ENCODE assay signal across 13 cellular contexts in the genomic region with DNA sequence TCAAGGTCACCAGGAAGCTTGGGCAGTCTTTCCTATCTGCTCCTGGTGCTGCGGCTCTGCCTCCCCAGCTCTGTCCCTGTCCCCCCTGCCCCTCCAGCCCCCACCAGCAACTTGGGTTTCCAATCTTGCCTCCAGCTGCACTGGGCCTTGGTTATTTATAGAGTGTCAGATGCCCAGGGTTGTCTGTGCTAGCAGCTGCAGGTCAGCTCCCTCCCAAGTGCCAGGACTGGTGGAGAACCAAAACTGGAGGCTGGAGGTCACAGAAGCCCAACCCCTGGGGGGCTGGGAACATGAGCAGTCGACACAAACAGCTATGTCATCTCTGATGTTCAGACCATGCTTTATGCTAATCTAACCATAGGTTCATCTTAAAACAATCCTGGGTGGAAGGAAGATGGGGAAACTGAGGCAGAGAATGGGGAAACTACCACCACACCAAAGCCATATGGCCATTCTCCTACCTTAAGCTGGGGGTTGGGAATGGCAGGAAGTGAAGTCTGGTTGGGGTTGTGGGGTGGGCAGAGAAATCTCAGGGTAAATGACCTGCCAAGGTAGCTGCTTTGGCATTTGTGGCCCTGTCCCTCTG. TPM values are rescaled to one million over a fixed set of nuclear protein-coding genes. Genes with fewer than 3 reads are reported as not detected.
DNase-seq lines count a peak whose midpoint lies in the region; ATAC-seq and TF ChIP-seq lines count a peak whose summit lies in the region.
"Had no signal": no experiment of that assay in that cellular context is flagged by ENCODE, and none has a peak within 500 bp of the region (broad histone marks: within the 10 kb centered on the region; RNA-seq: fewer than 3 reads in every experiment).

No MANE protein-coding gene starts in this region.

- H3K27ac ChIP-seq in RWPE2 (ENCODE audit: poor library complexity, severe bottlenecking): peak overlapping the region; percentile 92

- H3K4me1 Mint-ChIP-seq in osteocyte (ENCODE audit: unreplicated experiment): peaks cover 68% of the 10 kb centered on the region
- H3K4me1 Mint-ChIP-seq in activated naive CD8-positive, alpha-beta T cell treated with anti-CD3 and anti-CD28 coated beads for 36 hours: peaks cover 16% of the 10 kb centered on the region

- H3K4me3 Mint-ChIP-seq in osteocyte (ENCODE audit: unreplicated experiment): peak overlapping the region; percentile 86
- no peak overlapping the region for H3K4me3 Mint-ChIP-seq in activated naive CD8-positive, alpha-beta T cell treated with anti-CD3 and anti-CD28 coated beads for 36 hours

- H3K27me3 ChIP-seq in RWPE2 (ENCODE audit: insufficient read depth, poor library complexity, severe bottlenecking): no peaks in the 10 kb centered on the region

- H3K4me3 ChIP-seq in AG10803 (ENCODE audit: low read length) (peak overlapping the region; percentile 97), RWPE2 (ENCODE audit: severe bottlenecking) (peak overlapping the region; percentile 54), fibroblast of pulmonary artery (replicated peaks; ENCODE audit: low read depth, low read length) (peak overlapping the region; percentile 87)
- H3K4me3 ChIP-seq: mucosa of descending colon had no signal

- H3K9me3 ChIP-seq in RWPE2 (ENCODE audit: severe bottlenecking): no peaks in the 10 kb centered on the region
- H3K9me3 ChIP-seq: mucosa of descending colon had no signal

- peaks cover 55% of the 10 kb centered on the region for H3K36me3 ChIP-seq in RWPE2 (ENCODE audit: low read depth)

- H3K4me1 ChIP-seq in RWPE2 (ENCODE audit: insufficient read depth, poor library complexity, severe bottlenecking): peaks cover 14% of the 10 kb centered on the region

- peak overlapping the region; percentile 96 for H3K27ac Mint-ChIP-seq in osteocyte (ENCODE audit: unreplicated experiment)
- no peak overlapping the region for H3K27ac Mint-ChIP-seq in activated naive CD8-positive, alpha-beta T cell treated with anti-CD3 and anti-CD28 coated beads for 36 hours
- H3K27ac Mint-ChIP-seq: CD14-positive monocyte had no signal

- no peak for ATAC-seq in RWPE2 (ENCODE audit: low read depth)

- no peaks in the 10 kb centered on the region for H3K9me3 Mint-ChIP-seq in osteocyte (ENCODE audit: unreplicated experiment)
- H3K9me3 Mint-ChIP-seq in activated naive CD8-positive, alpha-beta T cell treated with anti-CD3 and anti-CD28 coated beads for 36 hours: no peaks in the 10 kb centered on the region

- TF ChIP-seq CTCF in AG10803 (conservative IDR thresholded peaks at IDR 0.05; ENCODE audit: low read length) (no peak), RWPE2 (IDR thresholded peaks at IDR 0.05; ENCODE audit: poor library complexity, severe bottlenecking) (no peak), fibroblast of pulmonary artery (IDR thresholded peaks at IDR 0.05; ENCODE audit: low read length, missing control alignments) (no peak), osteocyte (IDR thresholded peaks at IDR 0.05) (no peak)

- DNase-seq in AG10803 (ENCODE audit: low read depth) (no peak), RWPE2 (ENCODE audit: low spot score) (no peak), fibroblast of pulmonary artery (ENCODE audit: low read depth) (no peak), osteocyte (ENCODE audit: extremely low spot score, unreplicated experiment) (no peak), COLO829 (ENCODE audit: low spot score) (no peak), NCI-H2227 treated with DMSO at 0.1 percent for 48 hours (lab: John Stamatoyannopoulos, UW) (no peak), iPS-NIHi11 (ENCODE audit: low spot score) (no peak)
- DNase-seq in activated naive CD8-positive, alpha-beta T cell treated with anti-CD3 and anti-CD28 coated beads for 36 hours: no peak
- DNase-seq: activated T-cell treated with anti-CD3 and anti-CD28 coated beads for 4 hours; effector CD8-positive, alpha-beta T cell had no signal

- H3K36me3 Mint-ChIP-seq in osteocyte (ENCODE audit: unreplicated experiment): peaks cover 19% of the 10 kb centered on the region
- H3K36me3 Mint-ChIP-seq in activated naive CD8-positive, alpha-beta T cell treated with anti-CD3 and anti-CD28 coated beads for 36 hours: no peaks in the 10 kb centered on the region
- H3K36me3 Mint-ChIP-seq: CD14-positive monocyte had no signal

- H3K27me3 Mint-ChIP-seq in osteocyte (ENCODE audit: unreplicated experiment): no peaks in the 10 kb centered on the region
- H3K27me3 Mint-ChIP-seq in activated naive CD8-positive, alpha-beta T cell treated with anti-CD3 and anti-CD28 coated beads for 36 hours: no peaks in the 10 kb centered on the region

RNA-seq across cellular contexts. Expression of a gene that starts 1.7 kb away (rescaled TPM):
- 476 and 515 TPM in 2 replicates for total RNA-seq in osteocyte
- 1 to 10 TPM; 3.3 to 4.6 TPM for total RNA-seq in activated naive CD8-positive, alpha-beta T cell treated with anti-CD3 and anti-CD28 coated beads for 36 hours

RNA-seq across cellular contexts. Expression of a gene that starts 14.3 kb away (rescaled TPM):
- not detected in 2 replicates for total RNA-seq in osteocyte
- total RNA-seq in activated naive CD8-positive, alpha-beta T cell treated with anti-CD3 and anti-CD28 coated beads for 36 hours: 1 to 10 TPM; 1.5 to 2.7 TPM
- total RNA-seq: T-helper 1 cell treated with Interleukin-12 subunit alpha and Interleukin-12 subunit beta and Interleukin-4 antibody, amounts not matched to agents 30 ng/mL and 1 ng/mL, for 36 hours had no signal

RNA-seq across cellular contexts. Expression of a gene that starts 23.1 kb away (rescaled TPM):
- 0.86 and 1.6 TPM in 2 replicates for total RNA-seq in osteocyte
- total RNA-seq in activated naive CD8-positive, alpha-beta T cell treated with anti-CD3 and anti-CD28 coated beads for 36 hours: 10 to 100 TPM; 17.2 to 18.7 TPM

RNA-seq across cellular contexts. Expression of a gene that starts 30.0 kb away (rescaled TPM):
- total RNA-seq in osteocyte: 30.0 and 31.3 TPM in 2 replicates
- total RNA-seq in activated naive CD8-positive, alpha-beta T cell treated with anti-CD3 and anti-CD28 coated beads for 36 hours: 1 to 10 TPM; 8.2 to 9.4 TPM

RNA-seq across cellular contexts. Expression of a gene that starts 30.2 kb away (rescaled TPM):
- total RNA-seq in osteocyte: 14,337 and 15,426 TPM in 2 replicates
- over 10,000 TPM in 1 of 2 experiments, 1,000 to 10,000 TPM in 1; 8,498 to 10,099 TPM for total RNA-seq in activated naive CD8-positive, alpha-beta T cell treated with anti-CD3 and anti-CD28 coated beads for 36 hours

Comparison
In these comparisons a context has a peak if more than half of its experiments do, and no peak if none do; other contexts are left out.
1. RNA of a gene that starts 1.7 kb away (total RNA-seq): 476 to 515 TPM in osteocyte; 3.3 to 4.6 TPM in activated naive CD8-positive, alpha-beta T cell treated with anti-CD3 and anti-CD28 coated beads for 36 hours; every median in the first group is over 10 times any median in the second.
2. Peak in every context shown above with its lines, with median percentiles within 50 percentile points of each other: H3K4me3 ChIP-seq.